In genomic region chr1:246921481-246921880, GRCh38 we compare ENCODE assay signal across 14 cellular contexts.
"Had no signal": no experiment of that assay in that cellular context is flagged by ENCODE, and none has a peak within 500 bp of the region (broad histone marks: within the 10 kb centered on the region; RNA-seq: fewer than 3 reads in every experiment).

No MANE protein-coding gene starts in this region.

- H3K4me3 ChIP-seq: heart left ventricle, right lobe of liver, smooth muscle cell, upper lobe of left lung had no signal

- DNase-seq: activated CD4-positive, alpha-beta T cell treated with anti-CD3 and anti-CD28 coated beads, Interleukin-2, amount 50 U/mL, for 48 hours; activated naive CD4-positive, alpha-beta T cell treated with anti-CD3 and anti-CD28 coated beads, Interleukin-2, amount 50 U/mL, for 16 hours; brain microvascular endothelial cell; cerebellar nuclear complex; heart left ventricle; immature natural killer cell; nephron progenitor cell; right lobe of liver; T-helper 17 cell; upper lobe of left lung; WERI-Rb-1 had no signal

- H3K27ac ChIP-seq: brain microvascular endothelial cell, epithelial cell of prostate, heart left ventricle, right lobe of liver, upper lobe of left lung, WERI-Rb-1 had no signal

- H3K4me3 Mint-ChIP-seq: immature natural killer cell; nephron progenitor cell; stimulated activated naive CD8-positive, alpha-beta T cell treated with anti-CD3 and anti-CD28 coated beads, Interleukin-15, Interleukin-2, amounts not matched to agents 100 ng/mL and 50 ng/mL, for 24 hours had no signal

- H3K9me3 ChIP-seq: heart left ventricle, right lobe of liver, upper lobe of left lung had no signal

- H3K27ac Mint-ChIP-seq: immature natural killer cell; nephron progenitor cell; stimulated activated naive CD8-positive, alpha-beta T cell treated with anti-CD3 and anti-CD28 coated beads, Interleukin-15, Interleukin-2, amounts not matched to agents 100 ng/mL and 50 ng/mL, for 24 hours; T-helper 17 cell had no signal

- H3K9me3 Mint-ChIP-seq: immature natural killer cell had no signal

- ATAC-seq: heart left ventricle, right lobe of liver, T-helper 17 cell had no signal

- H3K27me3 Mint-ChIP-seq: stimulated activated naive CD8-positive, alpha-beta T cell treated with anti-CD3 and anti-CD28 coated beads, Interleukin-15, Interleukin-2, amounts not matched to agents 100 ng/mL and 50 ng/mL, for 24 hours; T-helper 17 cell had no signal

- H3K27me3 ChIP-seq: brain microvascular endothelial cell, heart left ventricle, right lobe of liver, upper lobe of left lung had no signal
